11 cellular contexts compared by ENCODE assay signal in genomic region chr12:857611-858010, GRCh38.
DNase-seq lines count a peak whose midpoint lies in the region; ATAC-seq and TF ChIP-seq lines count a peak whose summit lies in the region.
"Had no signal": no experiment of that assay in that cellular context is flagged by ENCODE, and none has a peak within 500 bp of the region (broad histone marks: within the 10 kb centered on the region; RNA-seq: fewer than 3 reads in every experiment).

No MANE protein-coding gene starts in this region.

- no peak overlapping the region for H2AFZ ChIP-seq in fibroblast of lung (ENCODE audit: low read length)
- no peak overlapping the region for H2AFZ ChIP-seq in MM.1S (ENCODE audit: low read length)

- CTCF ChIA-PET in RWPE1 (lab: Yijun Ruan, JAX), result no interaction called here

- peaks cover 2% of the 10 kb centered on the region for H3K36me3 ChIP-seq in fibroblast of lung (ENCODE audit: control insufficient read depth, insufficient read depth, low read length)
- peaks cover 3 to 58% of the 10 kb centered on the region in 2 donors for H3K36me3 ChIP-seq in psoas muscle (ENCODE audit: insufficient read depth in 1 of 2, low read depth in 1 of 2)
- no peaks in the 10 kb centered on the region; the same call in 1 of the 2 replicates for H3K36me3 ChIP-seq in MM.1S (replicated peaks; ENCODE audit: insufficient read depth, low read length)
- peaks cover 36% of the 10 kb centered on the region for H3K36me3 ChIP-seq in HAP-1 (replicated peaks)

- intact Hi-C loops in psoas muscle (cut with DNase I), result loop anchor here in 1 of 2 donors (5.0 kb wide), 1 partner anchor 40 kb away; no protein-coding TSS in a partner anchor

- H3K27ac ChIP-seq in RWPE1 (no peak overlapping the region), fibroblast of lung (ENCODE audit: insufficient read depth, low read length) (no peak overlapping the region), psoas muscle (peak overlapping the region; percentile 80), MM.1S (ENCODE audit: low read length) (no peak overlapping the region)
- H3K27ac ChIP-seq: adrenal gland had no signal

- H3K9ac ChIP-seq in fibroblast of lung (ENCODE audit: insufficient read depth, low read length) (no peak overlapping the region), MM.1S (ENCODE audit: low read length) (no peak overlapping the region)

- TF ChIP-seq CTCF in RWPE1 (conservative IDR thresholded peaks at IDR 0.05; ENCODE audit: low read depth) (no peak), fibroblast of lung (conservative IDR thresholded peaks at IDR 0.05 in 1 of 2, IDR thresholded peaks at IDR 0.05 in 1 of 2; ENCODE audit: low read depth in 1 of 2, low read length in 2 of 2) (no peak), psoas muscle (IDR thresholded peaks at IDR 0.05) (no peak), MM.1S (IDR thresholded peaks at IDR 0.05; ENCODE audit: low read length) (no peak)

- H3K27me3 ChIP-seq in fibroblast of lung (ENCODE audit: control insufficient read depth, insufficient read depth, low read length), result no peaks in the 10 kb centered on the region
- H3K27me3 ChIP-seq in psoas muscle (ENCODE audit: insufficient read depth in 3 of 3, low read length in 2 of 3), result no peaks in the 10 kb centered on the region
- no peaks in the 10 kb centered on the region for H3K27me3 ChIP-seq in MM.1S (replicated peaks; ENCODE audit: insufficient read depth, low read length)
- no peaks in the 10 kb centered on the region for H3K27me3 ChIP-seq in HAP-1 (ENCODE audit: low read depth)
- H3K27me3 ChIP-seq: adrenal gland had no signal

- DNase-seq in Daoy (ENCODE audit: low read depth) (peak; percentile 43), RWPE1 (ENCODE audit: low spot score) (peak; percentile 76), fibroblast of lung (ENCODE audit: low read depth in 2 of 2) (peak; percentile 65 to 82), psoas muscle (peak; percentile 64 to 82), MM.1S (no peak), HAP-1 (ENCODE audit: low spot score in 2 of 2) (no peak)
- no peak for DNase-seq in activated CD4-positive, alpha-beta T cell treated with anti-CD3 and anti-CD28 coated beads for 1 hour
- DNase-seq: activated CD4-positive, CD25-positive, alpha-beta regulatory T cell; NCI-H1417 treated with DMSO at 0.1 percent for 48 hours had no signal

- peak; percentile 89 to 96 (median 95) for ATAC-seq in psoas muscle
- no peak for ATAC-seq in HG02884 (IDR thresholded peaks at IDR 0.05; ENCODE audit: unreplicated experiment)

- no peaks in the 10 kb centered on the region for H3K9me3 ChIP-seq in fibroblast of lung (ENCODE audit: control insufficient read depth, insufficient read depth, low read depth, low read length)
- H3K9me3 ChIP-seq in psoas muscle, result no peaks in the 10 kb centered on the region
- no peaks in the 10 kb centered on the region for H3K9me3 ChIP-seq in MM.1S (replicated peaks; ENCODE audit: insufficient read depth, low read length)
- no peaks in the 10 kb centered on the region for H3K9me3 ChIP-seq in HAP-1
- H3K9me3 ChIP-seq: adrenal gland had no signal

- WGBS in psoas muscle, 3 donors, result 52 to 83% (median 52%) methylated on average over 5 of the region's 5 CpGs

- no peak overlapping the region for H3K4me3 ChIP-seq in fibroblast of lung (replicated peaks in 1 of 4; ENCODE audit: control extremely low read depth in 1 of 4, insufficient read depth in 1 of 4, low read depth in 3 of 4, low read length in 4 of 4)
- no peak overlapping the region for H3K4me3 ChIP-seq in psoas muscle
- H3K4me3 ChIP-seq in MM.1S (ENCODE audit: low read length), result no peak overlapping the region
- no peak overlapping the region for H3K4me3 ChIP-seq in HAP-1
- H3K4me3 ChIP-seq: adrenal gland had no signal

- no peaks in the 10 kb centered on the region for H3K9me2 ChIP-seq in MM.1S (replicated peaks; ENCODE audit: insufficient read depth, low read length)

- no peak overlapping the region for H3K4me2 ChIP-seq in fibroblast of lung (ENCODE audit: extremely low read depth, insufficient read depth, low read length)
- H3K4me2 ChIP-seq in MM.1S (ENCODE audit: low read depth, low read length), result no peak overlapping the region

- POLR2A ChIA-PET in RWPE1 (lab: Yijun Ruan, JAX; ENCODE audit: low non-redundant PET), result no interaction called here

- no peaks in the 10 kb centered on the region for H3F3A ChIP-seq in MM.1S (ENCODE audit: insufficient read depth, low read length)

- peaks cover 16% of the 10 kb centered on the region for H3K79me2 ChIP-seq in fibroblast of lung (ENCODE audit: control insufficient read depth, insufficient read depth, low read length)
- peaks cover 10% of the 10 kb centered on the region for H3K79me2 ChIP-seq in MM.1S (ENCODE audit: low read length)

- in situ Hi-C loops in HAP-1 (cut with MboI; ENCODE audit: low sequenced_read_pairs), result no loop called here

- peaks cover 2% of the 10 kb centered on the region for H3K4me1 ChIP-seq in fibroblast of lung (ENCODE audit: control insufficient read depth, extremely low read depth, insufficient read depth, low read length)
- H3K4me1 ChIP-seq in psoas muscle, result peaks cover 32% of the 10 kb centered on the region
- peaks cover 5% of the 10 kb centered on the region; the same call in 1 of the 2 replicates for H3K4me1 ChIP-seq in MM.1S (ENCODE audit: low read length)
- peaks cover 14% of the 10 kb centered on the region for H3K4me1 ChIP-seq in HAP-1

- H4K20me1 ChIP-seq in fibroblast of lung (ENCODE audit: control insufficient read depth, extremely low read depth, insufficient read depth, low read length) (no peaks in the 10 kb centered on the region), MM.1S (ENCODE audit: insufficient read depth, low read length) (no peaks in the 10 kb centered on the region)

Comparison
In these comparisons a context has a peak if more than half of its experiments do, and no peak if none do; other contexts are left out.
1. DNase-seq: peak in Daoy (single experiment), RWPE1 (single experiment), fibroblast of lung (2 of 2) and psoas muscle (2 of 2); none in MM.1S (single experiment), HAP-1 (0 of 2) and activated CD4-positive, alpha-beta T cell treated with anti-CD3 and anti-CD28 coated beads for 1 hour (single experiment).